Comparison of ENCODE assay signal across 19 cellular contexts in the genomic region with DNA sequence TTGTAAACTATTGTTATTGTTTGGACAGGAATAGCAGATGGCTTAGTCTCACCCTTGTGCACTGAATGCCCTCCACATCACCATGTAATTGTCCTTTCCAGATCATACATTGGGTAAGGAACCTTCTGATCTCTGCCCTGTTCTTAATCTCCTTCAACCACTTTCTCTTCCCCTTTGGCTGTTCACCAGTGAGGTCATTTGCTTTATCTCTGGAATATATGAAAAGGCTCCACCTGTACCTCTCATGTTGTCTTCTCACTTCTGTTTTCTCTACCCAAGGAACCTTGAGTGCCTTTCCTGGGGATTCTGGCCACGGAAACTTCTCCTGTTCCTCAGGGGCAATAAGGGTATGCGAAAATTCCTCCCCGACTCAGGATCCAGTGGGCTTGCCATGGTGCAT. TPM values are rescaled to one million over a fixed set of nuclear protein-coding genes. Genes with fewer than 3 reads are reported as not detected.
DNase-seq lines count a peak whose midpoint lies in the region; ATAC-seq, FAIRE-seq and TF ChIP-seq lines count a peak whose summit lies in the region.
"Had no signal": no experiment of that assay in that cellular context is flagged by ENCODE, and none has a peak within 500 bp of the region (broad histone marks: within the 10 kb centered on the region; RNA-seq: fewer than 3 reads in every experiment).

No MANE protein-coding gene starts in this region.

- H3K27me3 ChIP-seq in effector memory CD4-positive, alpha-beta T cell (replicated peaks; ENCODE audit: control insufficient read depth, insufficient read depth, low read length, poor library complexity, severe bottlenecking), result no peaks in the 10 kb centered on the region

- peak overlapping the region; percentile 5 for H3K4me3 Mint-ChIP-seq in natural killer cell treated with Interleukin-12 subunit alpha and Interleukin-12 subunit beta and Interleukin-15 and Interleukin-18, amount 100 ng/mL, for 72 hours

- TF ChIP-seq CTCF in OCI-LY7 (conservative IDR thresholded peaks at IDR 0.05; ENCODE audit: low read length), result no peak

- H3K9me3 Mint-ChIP-seq in natural killer cell treated with Interleukin-12 subunit alpha and Interleukin-12 subunit beta and Interleukin-15 and Interleukin-18, amount 100 ng/mL, for 72 hours, result no peaks in the 10 kb centered on the region

- FAIRE-seq in GM19239 (lab: Jason Lieb, UNC), result peak; percentile 95
- FAIRE-seq: bronchial epithelial cell, HepG2 had no signal

- intact Hi-C loops in OCI-LY7 (cut with micrococcal nuclease; ENCODE audit: unreplicated experiment) (loop anchor here (2.0 kb wide), 4 partner anchors 21 to 65 kb away; no protein-coding TSS in a partner anchor), head of caudate nucleus (cut with DNase I) (no loop called here)

- peak; percentile 38 for ATAC-seq in HG03045 (IDR thresholded peaks at IDR 0.05; ENCODE audit: unreplicated experiment)
- peak in 1 of 2 donors; percentile 36 for ATAC-seq in natural killer cell treated with Interleukin-12 subunit alpha and Interleukin-12 subunit beta and Interleukin-15 and Interleukin-18, amount 100 ng/mL, for 72 hours
- ATAC-seq: HepG2, PC-3 had no signal

- peak overlapping the region; percentile 5; the same call in 1 of the 2 replicates for H2AFZ ChIP-seq in OCI-LY7 (ENCODE audit: low read length)

- H4K20me1 ChIP-seq in OCI-LY7 (ENCODE audit: insufficient read depth, low read length), result no peaks in the 10 kb centered on the region

- peaks cover 98% of the 10 kb centered on the region for H3K4me1 ChIP-seq in OCI-LY7 (ENCODE audit: insufficient read depth, low read length, poor library complexity, severe bottlenecking)
- no peaks in the 10 kb centered on the region for H3K4me1 ChIP-seq in effector memory CD4-positive, alpha-beta T cell (ENCODE audit: control insufficient read depth, insufficient read depth, low read length, poor library complexity, severe bottlenecking)
- H3K4me1 ChIP-seq: left ventricle myocardium inferior had no signal

- H3K9me2 ChIP-seq in OCI-LY7 (ENCODE audit: insufficient read depth, low read length), result no peaks in the 10 kb centered on the region

- peak overlapping the region; percentile 97 for H3K27ac ChIP-seq in OCI-LY7 (ENCODE audit: low read depth, low read length, poor library complexity, severe bottlenecking)
- no peak overlapping the region for H3K27ac ChIP-seq in effector memory CD4-positive, alpha-beta T cell (ENCODE audit: insufficient read depth, low read length, poor library complexity, severe bottlenecking)
- H3K27ac ChIP-seq: C4-2B, left ventricle myocardium inferior had no signal

- peaks cover 69 to 77% of the 10 kb centered on the region in 2 donors for H3K4me1 Mint-ChIP-seq in natural killer cell treated with Interleukin-12 subunit alpha and Interleukin-12 subunit beta and Interleukin-15 and Interleukin-18, amount 100 ng/mL, for 72 hours (ENCODE audit: low read depth in 2 of 2)

- no peak for DNase-seq in GM19239 (ENCODE audit: insufficient read length, low spot score)
- peak; percentile 78 for DNase-seq in OCI-LY7 (ENCODE audit: low spot score)
- no peak for DNase-seq in natural killer cell treated with Interleukin-12 subunit alpha and Interleukin-12 subunit beta and Interleukin-15 and Interleukin-18, amount 100 ng/mL, for 72 hours (ENCODE audit: low spot score)
- no peak for DNase-seq in KG1 (lab: John Stamatoyannopoulos, UW)
- no peak for DNase-seq in amniotic stem cell (lab: John Stamatoyannopoulos, UW)
- DNase-seq in effector memory CD4-positive, alpha-beta T cell, result no peak
- no peak for DNase-seq in head of caudate nucleus
- DNase-seq: activated CD4-positive, CD25-positive, alpha-beta regulatory T cell; activated CD8-positive, alpha-beta memory T cell treated with anti-CD3 and anti-CD28 coated beads, Interleukin-2, amount 50 U/mL, for 48 hours; activated naive CD4-positive, alpha-beta T cell treated with anti-CD3 and anti-CD28 coated beads, Interleukin-2, amount 50 U/mL, for 16 hours; DMS79 treated with DMSO at 0.1 percent for 48 hours; left ventricle myocardium inferior; NCI-H1105; PC-3; stimulated activated CD4-positive, alpha-beta T cell treated with anti-CD3 and anti-CD28 coated beads, Interleukin-15, amount 100 ng/mL, for 24 hours had no signal

- H3K79me2 ChIP-seq in OCI-LY7 (ENCODE audit: insufficient read depth, low read depth, low read length), result peaks cover 82% of the 10 kb centered on the region

- peaks cover 15% of the 10 kb centered on the region for H3K36me3 Mint-ChIP-seq in natural killer cell treated with Interleukin-12 subunit alpha and Interleukin-12 subunit beta and Interleukin-15 and Interleukin-18, amount 100 ng/mL, for 72 hours

- POLR2A ChIA-PET in OCI-LY7 (lab: Charles Lee), result interaction anchor here (0.9 to 4.6 kb wide), 6 partner anchors 11 to 47 kb away, joined by 3 to 25 read pairs (median 6); no protein-coding TSS in a partner anchor

- H3K27ac Mint-ChIP-seq in natural killer cell treated with Interleukin-12 subunit alpha and Interleukin-12 subunit beta and Interleukin-15 and Interleukin-18, amount 100 ng/mL, for 72 hours, result peak overlapping the region; percentile 16 to 57

- peak overlapping the region; percentile 85 for H3K4me2 ChIP-seq in OCI-LY7 (ENCODE audit: low read length)

- H3K27me3 Mint-ChIP-seq in natural killer cell treated with Interleukin-12 subunit alpha and Interleukin-12 subunit beta and Interleukin-15 and Interleukin-18, amount 100 ng/mL, for 72 hours, result no peaks in the 10 kb centered on the region

- H3K4me3 ChIP-seq in OCI-LY7 (ENCODE audit: low read depth, low read length, poor library complexity, severe bottlenecking), result peak overlapping the region; percentile 43
- no peak overlapping the region for H3K4me3 ChIP-seq in effector memory CD4-positive, alpha-beta T cell (ENCODE audit: insufficient read depth, low read depth, low read length, poor library complexity, severe bottlenecking)
- H3K4me3 ChIP-seq: left ventricle myocardium inferior had no signal

- peaks cover 9% of the 10 kb centered on the region; the same call in 1 of the 2 replicates for H3K36me3 ChIP-seq in OCI-LY7 (ENCODE audit: insufficient read depth, low read length)
- H3K36me3 ChIP-seq in effector memory CD4-positive, alpha-beta T cell (ENCODE audit: control insufficient read depth, insufficient read depth, low read length), result no peaks in the 10 kb centered on the region
- H3K36me3 ChIP-seq: left ventricle myocardium inferior had no signal

- CTCF ChIA-PET in OCI-LY7 (lab: Charles Lee; ENCODE audit: unreplicated experiment), result no interaction called here

- BruUV-seq in OCI-LY7 (replicated peaks; lab: Mats Ljungman, UMichigan), result no TSS peak

- H3K9me3 ChIP-seq in OCI-LY7 (ENCODE audit: low read length), result no peaks in the 10 kb centered on the region
- H3K9me3 ChIP-seq in effector memory CD4-positive, alpha-beta T cell (ENCODE audit: control insufficient read depth, low read length), result no peaks in the 10 kb centered on the region
- H3K9me3 ChIP-seq: left ventricle myocardium inferior had no signal

RNA-seq across cellular contexts. Expression of gene MCTP2, which starts 28.5 kb away (rescaled TPM):
- 73.2 and 75.0 TPM in 2 replicates for total RNA-seq in OCI-LY7 (2014; rRNA removed; shearing (Covaris generic))
- total RNA-seq in OCI-LY7 (2022), result 90.6 and 91.6 TPM in 2 replicates
- 100 to 1,000 TPM; 262 to 344 TPM for total RNA-seq in natural killer cell treated with Interleukin-12 subunit alpha and Interleukin-12 subunit beta and Interleukin-15 and Interleukin-18, amount 100 ng/mL, for 72 hours
